Comparison of ENCODE assay signal across 11 cellular contexts in genomic region chr2:141766225-141766624, GRCh38.
"Had no signal": no experiment of that assay in that cellular context is flagged by ENCODE, and none has a peak within 500 bp of the region (broad histone marks: within the 10 kb centered on the region; RNA-seq: fewer than 3 reads in every experiment).

No MANE protein-coding gene starts in this region.

- H3K36me3 Mint-ChIP-seq: activated naive CD4-positive, alpha-beta T cell treated with anti-CD3 and anti-CD28 coated beads, Interleukin-2, amount 50 U/mL, for 24 hours had no signal

- H3K4me3 ChIP-seq: ovary, sigmoid colon, upper lobe of right lung had no signal

- H3K27me3 Mint-ChIP-seq: activated naive CD4-positive, alpha-beta T cell treated with anti-CD3 and anti-CD28 coated beads, Interleukin-2, amount 50 U/mL, for 24 hours had no signal

- H3K4me1 ChIP-seq: sigmoid colon, upper lobe of right lung had no signal

- H3K27me3 ChIP-seq: ovary, sigmoid colon, upper lobe of right lung had no signal

- ATAC-seq: esophagus mucosa; stimulated activated naive CD8-positive, alpha-beta T cell treated with anti-CD3 and anti-CD28 coated beads, Interleukin-15, Interleukin-2, amounts not matched to agents 100 U/mL and 50 U/mL, for 24 hours; upper lobe of right lung had no signal

- H3K36me3 ChIP-seq: ovary, sigmoid colon, upper lobe of right lung had no signal

- H3K9me3 ChIP-seq: ovary, sigmoid colon, upper lobe of right lung had no signal

- H3K27ac ChIP-seq: ovary, sigmoid colon, upper lobe of right lung had no signal

- H3K27ac Mint-ChIP-seq: activated naive CD4-positive, alpha-beta T cell treated with anti-CD3 and anti-CD28 coated beads, Interleukin-2, amount 50 U/mL, for 24 hours had no signal

- DNase-seq: activated CD4-positive, alpha-beta T cell treated with anti-CD3 and anti-CD28 coated beads, Interleukin-2, amount 50 U/mL, for 1 hour; activated CD4-positive, CD25-positive, alpha-beta regulatory T cell; activated T-cell treated with anti-CD3 and anti-CD28 coated beads, Interleukin-2, amount 50 U/mL, for 1 hour; hypothalamus; ovary; sigmoid colon; stimulated activated CD4-positive, alpha-beta T cell treated with anti-CD3 and anti-CD28 coated beads, Interleukin-2, amount 100 ng/mL, for 48 hours; stimulated activated naive CD8-positive, alpha-beta T cell treated with anti-CD3 and anti-CD28 coated beads, Interleukin-15, Interleukin-2, amounts not matched to agents 100 U/mL and 50 U/mL, for 24 hours; upper lobe of right lung had no signal

- H3K4me3 Mint-ChIP-seq: activated naive CD4-positive, alpha-beta T cell treated with anti-CD3 and anti-CD28 coated beads, Interleukin-2, amount 50 U/mL, for 24 hours had no signal

- H3K9me3 Mint-ChIP-seq: activated naive CD4-positive, alpha-beta T cell treated with anti-CD3 and anti-CD28 coated beads, Interleukin-2, amount 50 U/mL, for 24 hours had no signal

- H3K4me1 Mint-ChIP-seq: activated naive CD4-positive, alpha-beta T cell treated with anti-CD3 and anti-CD28 coated beads, Interleukin-2, amount 50 U/mL, for 24 hours had no signal
